8 cellular contexts compared by ENCODE assay signal in the genomic region with DNA sequence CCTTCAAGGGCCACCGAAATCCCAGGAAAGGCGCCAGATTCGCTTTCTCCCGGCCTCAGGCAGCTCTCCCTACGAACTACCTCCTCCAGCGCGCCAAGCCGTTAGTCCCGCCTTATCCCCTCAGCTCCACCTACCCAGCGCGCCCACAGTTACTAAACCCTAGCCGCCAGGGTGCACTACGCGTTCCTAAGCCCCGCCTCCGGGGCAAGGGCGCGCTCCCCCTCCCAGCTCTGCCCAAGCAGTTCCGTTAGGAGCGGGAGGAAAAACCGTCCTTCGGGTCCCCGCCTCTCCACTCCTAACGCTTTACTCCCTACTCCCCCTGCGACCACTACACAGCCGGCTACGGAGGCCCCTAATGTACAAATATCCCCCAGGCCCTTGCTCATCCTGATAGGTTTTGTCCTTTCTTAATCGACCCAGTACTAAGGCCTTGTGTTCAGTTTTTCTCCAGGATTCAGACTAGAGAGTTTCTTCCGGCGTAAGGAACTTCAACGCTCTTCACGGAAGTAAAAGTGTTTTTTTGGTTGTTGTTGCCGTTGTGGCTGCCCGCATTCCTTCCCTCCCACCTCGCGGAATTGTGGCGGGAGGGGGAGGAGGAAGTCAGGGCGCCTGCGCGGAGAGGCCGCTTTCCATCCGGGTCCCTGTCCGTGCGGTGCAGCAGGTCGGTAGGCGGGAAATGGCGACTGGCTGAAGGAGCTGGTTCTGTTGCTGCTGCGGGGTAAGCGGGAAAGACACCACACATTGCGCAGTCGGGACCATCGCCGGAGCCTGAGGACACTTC. TPM values are rescaled to one million over a fixed set of nuclear protein-coding genes. Genes with fewer than 3 reads are reported as not detected.
A peak's percentile ranks its signal among the peaks of the same experiment; 100 is the strongest.
DNase-seq lines count a peak whose midpoint lies in the region; ATAC-seq and TF ChIP-seq lines count a peak whose summit lies in the region.

A gene (plus strand): TSS at position 655 of the 781 bp plus-strand sequence. CDS start 31,386 bp downstream, outside the sequence.

- TF ChIP-seq POLR2A in GM15510 (IDR thresholded peaks at IDR 0.05; ENCODE audit: borderline replicate concordance, extremely low read depth, insufficient read length) = peak; percentile 78

- peak within 1 kb of the TSS; percentile 98 for H3K27ac Mint-ChIP-seq in T-helper 1 cell treated with Interleukin-12 subunit alpha and Interleukin-12 subunit beta and Interleukin-4 antibody, amounts not matched to agents 30 μg/mL and 1 μg/mL, for 36 hours
- H3K27ac Mint-ChIP-seq in progenitor cell of endocrine pancreas = peak within 1 kb of the TSS; percentile 99

- no peaks in the 10 kb centered on the region for H3K9me3 Mint-ChIP-seq in T-helper 1 cell treated with Interleukin-12 subunit alpha and Interleukin-12 subunit beta and Interleukin-4 antibody, amounts not matched to agents 30 μg/mL and 1 μg/mL, for 36 hours
- no peaks in the 10 kb centered on the region for H3K9me3 Mint-ChIP-seq in progenitor cell of endocrine pancreas (ENCODE audit: low read depth)

- intact Hi-C loops in left cardiac atrium (cut with DNase I) = no loop called here

- H3K4me3 Mint-ChIP-seq in T-helper 1 cell treated with Interleukin-12 subunit alpha and Interleukin-12 subunit beta and Interleukin-4 antibody, amounts not matched to agents 30 μg/mL and 1 μg/mL, for 36 hours = peak within 1 kb of the TSS; percentile 97
- peak within 1 kb of the TSS; percentile 91 for H3K4me3 Mint-ChIP-seq in progenitor cell of endocrine pancreas (ENCODE audit: low read depth)

- ATAC-seq in HG02885 (IDR thresholded peaks at IDR 0.05; ENCODE audit: poor library complexity, unreplicated experiment) (peak; percentile 96), left cardiac atrium (peak; percentile 98 to 99)

- peaks cover 9% of the 10 kb centered on the region for H3K36me3 Mint-ChIP-seq in T-helper 1 cell treated with Interleukin-12 subunit alpha and Interleukin-12 subunit beta and Interleukin-4 antibody, amounts not matched to agents 30 μg/mL and 1 μg/mL, for 36 hours (ENCODE audit: low read depth)
- peaks cover 3% of the 10 kb centered on the region for H3K36me3 Mint-ChIP-seq in progenitor cell of endocrine pancreas (ENCODE audit: insufficient read depth)

- H3K4me1 Mint-ChIP-seq in T-helper 1 cell treated with Interleukin-12 subunit alpha and Interleukin-12 subunit beta and Interleukin-4 antibody, amounts not matched to agents 30 μg/mL and 1 μg/mL, for 36 hours (ENCODE audit: low read depth) = peaks cover 40% of the 10 kb centered on the region
- peaks cover 15% of the 10 kb centered on the region for H3K4me1 Mint-ChIP-seq in progenitor cell of endocrine pancreas (ENCODE audit: low read depth)

- peak; percentile 21 for TF ChIP-seq CTCF in progenitor cell of endocrine pancreas (IDR thresholded peaks at IDR 0.05; ENCODE audit: unreplicated experiment)

- DNase-seq in NCI-H1694 (lab: John Stamatoyannopoulos, UW) (peak; percentile 96), amniotic stem cell (lab: John Stamatoyannopoulos, UW) (peak; percentile 98), left cardiac atrium (peak; percentile 98), progenitor cell of endocrine pancreas (ENCODE audit: low spot score, unreplicated experiment) (peak; percentile 95), ureter (ENCODE audit: low spot score) (peak; percentile 97)

- H3K27me3 Mint-ChIP-seq in T-helper 1 cell treated with Interleukin-12 subunit alpha and Interleukin-12 subunit beta and Interleukin-4 antibody, amounts not matched to agents 30 μg/mL and 1 μg/mL, for 36 hours (ENCODE audit: low read depth) = no peaks in the 10 kb centered on the region
- H3K27me3 Mint-ChIP-seq in progenitor cell of endocrine pancreas = no peaks in the 10 kb centered on the region

RNA-seq across cellular contexts. Expression of the gene that starts here (rescaled TPM):
- total RNA-seq in left cardiac atrium (10 to 100 TPM; 19.4 to 26.9 TPM), progenitor cell of endocrine pancreas (61.7 and 63.5 TPM in 2 replicates), ureter (58.3 TPM)

Comparison
In these comparisons a context has a peak if more than half of its experiments do, and no peak if none do; other contexts are left out.
1. Peak in every context shown above with its lines: DNase-seq and ATAC-seq.